ENCODE assay signal across 15 cellular contexts in genomic region chr20:47281376-47281775, GRCh38.
DNase-seq lines count a peak whose midpoint lies in the region; ATAC-seq and TF ChIP-seq lines count a peak whose summit lies in the region.
"Had no signal": no experiment of that assay in that cellular context is flagged by ENCODE, and none has a peak within 500 bp of the region (broad histone marks: within the 10 kb centered on the region; RNA-seq: fewer than 3 reads in every experiment).

No MANE protein-coding gene starts in this region.

- peaks cover 5% of the 10 kb centered on the region for H3K36me3 ChIP-seq in mesendoderm (ENCODE audit: control insufficient read depth, insufficient read depth, low read length)

- no peak overlapping the region for H3K4me3 ChIP-seq in mesendoderm (ENCODE audit: low read length)
- H3K4me3 ChIP-seq: coronary artery had no signal

- no peak overlapping the region for H3K4me3 Mint-ChIP-seq in nephron progenitor cell
- H3K4me3 Mint-ChIP-seq: activated CD4-positive, alpha-beta T cell treated with anti-CD3 and anti-CD28 coated beads, Interleukin-2, amount 10 ng/mL, durations not matched to agents 24 days and 14 days had no signal

- ATAC-seq in HG03175 (IDR thresholded peaks at IDR 0.05; ENCODE audit: unreplicated experiment) = no peak

- no peak overlapping the region for H2BK15ac ChIP-seq in mesendoderm (replicated peaks; ENCODE audit: low read depth)

- H3K27me3 Mint-ChIP-seq in nephron progenitor cell (ENCODE audit: low read depth, poor library complexity) = peaks cover 3% of the 10 kb centered on the region
- H3K27me3 Mint-ChIP-seq: activated CD4-positive, alpha-beta T cell treated with anti-CD3 and anti-CD28 coated beads, Interleukin-2, amount 10 ng/mL, durations not matched to agents 24 days and 14 days had no signal

- no CpG with 5 or more reads among the region's 4 CpGs for WGBS in mesendoderm (ENCODE audit: extremely low coverage, insufficient coverage, low lambda C conversion rate)

- H3K23ac ChIP-seq in mesendoderm (ENCODE audit: low read length) = no peak overlapping the region

- H4K8ac ChIP-seq in mesendoderm (ENCODE audit: low read depth, low read length) = no peak overlapping the region

- H3K9me3 Mint-ChIP-seq in nephron progenitor cell = no peaks in the 10 kb centered on the region
- H3K9me3 Mint-ChIP-seq: activated CD4-positive, alpha-beta T cell treated with anti-CD3 and anti-CD28 coated beads, Interleukin-2, amount 10 ng/mL, durations not matched to agents 24 days and 14 days had no signal

- peak overlapping the region; percentile 96 for H3K27ac Mint-ChIP-seq in nephron progenitor cell

- no peak overlapping the region for H3K4ac ChIP-seq in mesendoderm (ENCODE audit: low read depth, low read length)

- H3K4me1 ChIP-seq in mesendoderm (ENCODE audit: control insufficient read depth, low read depth, low read length) = no peaks in the 10 kb centered on the region

- no peak overlapping the region for H2AK5ac ChIP-seq in mesendoderm (ENCODE audit: low read length)

- no peak overlapping the region for H3K18ac ChIP-seq in mesendoderm (ENCODE audit: low read length)

- no peaks in the 10 kb centered on the region for H3K79me1 ChIP-seq in mesendoderm (ENCODE audit: low read length)

- H3K4me1 Mint-ChIP-seq in nephron progenitor cell = peaks cover 46% of the 10 kb centered on the region

- TF ChIP-seq CTCF in VCaP (conservative IDR thresholded peaks at IDR 0.05) (no peak), nephron progenitor cell (IDR thresholded peaks at IDR 0.05) (no peak)

- peak overlapping the region; percentile 3; the same call in 1 of the 2 replicates for H3K27ac ChIP-seq in VCaP
- no peak overlapping the region for H3K27ac ChIP-seq in mesendoderm (ENCODE audit: low read depth, low read length)
- H3K27ac ChIP-seq: C4-2B, coronary artery had no signal

- DNase-seq in NCI-H2081 (lab: John Stamatoyannopoulos, UW) (peak; percentile 54 to 79), NCI-H2081 treated with DMSO at 0.1 percent for 48 hours (lab: John Stamatoyannopoulos, UW) (no peak), NCI-H128 (lab: John Stamatoyannopoulos, UW; ENCODE audit: unreplicated experiment) (peak; percentile 34), nephron progenitor cell (no peak), T-helper 2 cell (no peak), mesendoderm (no peak)
- DNase-seq: 8988T; activated CD4-positive, alpha-beta T cell treated with anti-CD3 and anti-CD28 coated beads, Interleukin-2, amount 10 ng/mL, durations not matched to agents 24 days and 14 days; aorta; NCI-H1048; SHP77 treated with DMSO at 0.1 percent for 48 hours had no signal

- H3K4me2 ChIP-seq in mesendoderm (ENCODE audit: low read length) = no peak overlapping the region

- no peaks in the 10 kb centered on the region for H3K79me2 ChIP-seq in mesendoderm (ENCODE audit: control insufficient read depth, insufficient read depth, low read length)

- H3K56ac ChIP-seq in mesendoderm (ENCODE audit: low read length) = no peak overlapping the region

- no peak overlapping the region for H2BK5ac ChIP-seq in mesendoderm (ENCODE audit: low read length)

- no peaks in the 10 kb centered on the region for H3K27me3 ChIP-seq in mesendoderm (ENCODE audit: insufficient read depth, low read length, poor library complexity)

- no peak overlapping the region for H4K5ac ChIP-seq in mesendoderm (ENCODE audit: low read length)

- H2BK120ac ChIP-seq in mesendoderm (ENCODE audit: low read depth, low read length) = no peak overlapping the region

- H3K9ac ChIP-seq in mesendoderm (ENCODE audit: low read length) = no peak overlapping the region

- peaks cover 81% of the 10 kb centered on the region for H3K36me3 Mint-ChIP-seq in nephron progenitor cell (ENCODE audit: low read depth)

Comparison
In these comparisons a context has a peak if more than half of its experiments do, and no peak if none do; other contexts are left out.
1. DNase-seq: peak in NCI-H2081 (2 of 2) and NCI-H128 (single experiment); none in NCI-H2081 treated with DMSO at 0.1 percent for 48 hours (single experiment), nephron progenitor cell (single experiment), T-helper 2 cell (0 of 5) and mesendoderm (single experiment).